In the genomic region with DNA sequence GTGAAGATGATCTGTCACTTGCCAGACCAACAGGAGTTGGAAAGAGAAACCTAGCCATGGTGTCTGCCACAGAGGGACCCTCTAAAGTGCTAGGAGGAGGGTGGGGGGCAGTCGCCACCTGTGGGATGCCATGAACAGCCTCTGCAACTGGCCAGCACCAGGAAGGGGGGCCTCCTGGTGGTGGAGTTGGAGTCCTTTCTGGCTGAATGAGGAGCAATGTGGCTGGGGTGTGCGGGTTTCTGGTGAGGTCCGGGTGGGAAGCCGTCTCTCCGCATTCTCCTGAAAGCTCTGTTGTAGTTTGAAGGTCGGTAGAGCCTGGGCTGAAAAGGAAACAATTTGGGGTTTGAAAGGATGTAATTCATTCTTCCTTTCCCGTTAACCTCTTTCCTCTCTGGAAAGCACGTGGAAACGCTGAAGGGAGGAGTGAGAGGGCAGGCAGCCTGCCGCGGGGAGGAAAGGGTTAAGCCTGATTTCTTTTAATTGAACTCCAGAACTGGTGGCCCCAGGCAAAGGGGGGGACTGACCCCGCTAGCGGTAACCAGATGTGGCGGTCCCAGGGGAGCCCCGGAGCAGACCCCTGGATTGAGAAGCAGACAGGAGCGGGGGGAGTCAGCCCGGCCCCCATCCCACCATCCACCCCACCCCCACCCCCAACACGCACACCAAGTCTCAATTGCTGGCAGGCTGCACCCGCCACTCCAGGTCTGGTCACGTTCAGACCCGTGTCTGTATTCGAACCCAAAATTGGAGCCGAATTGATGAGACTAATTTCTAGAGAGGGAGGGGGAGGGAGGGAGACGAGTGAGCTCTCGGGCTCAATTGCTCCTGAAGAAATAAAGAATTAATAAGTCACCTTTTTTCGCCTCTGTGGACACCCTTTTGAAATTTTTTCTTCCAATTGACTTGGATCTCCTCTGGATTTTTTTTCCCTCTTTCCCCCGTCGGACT, we compare ENCODE assay signal across 9 cellular contexts. TPM values are rescaled to one million over a fixed set of nuclear protein-coding genes. Genes with fewer than 3 reads are reported as not detected.
A peak's percentile ranks its signal among the peaks of the same experiment; 100 is the strongest.
DNase-seq lines count a peak whose midpoint lies in the region; ATAC-seq and TF ChIP-seq lines count a peak whose summit lies in the region.
"Had no signal": no experiment of that assay in that cellular context is flagged by ENCODE, and none has a peak within 500 bp of the region (broad histone marks: within the 10 kb centered on the region; RNA-seq: fewer than 3 reads in every experiment).

No MANE protein-coding gene starts in this region.

- POLR2A ChIA-PET in AG04449 (lab: Yijun Ruan, JAX) = no interaction called here

- H2BK5ac ChIP-seq in mesendoderm (ENCODE audit: low read length) = no peak overlapping the region

- ATAC-seq in GM23338 (peak; percentile 3), HG02981 (IDR thresholded peaks at IDR 0.05; ENCODE audit: unreplicated experiment) (no peak), GM18868 (IDR thresholded peaks at IDR 0.05; ENCODE audit: unreplicated experiment) (no peak)

- H3F3A ChIP-seq in GM23338 (replicated peaks; ENCODE audit: low read depth) = peaks cover 14% of the 10 kb centered on the region; the same call in 1 of the 2 replicates

- no peak for DNase-seq in AG04449 (ENCODE audit: low read depth, low spot score)
- DNase-seq in GM23338 (ENCODE audit: low spot score) = peak; percentile 74
- DNase-seq in cardiac fibroblast (ENCODE audit: low read depth in 2 of 2) = peak in 1 of 2 donors; percentile 28
- DNase-seq in mesendoderm = peak; percentile 82
- no peak for DNase-seq in NCI-H2029 (lab: John Stamatoyannopoulos, UW)
- DNase-seq in AG08396 (ENCODE audit: low spot score) = no peak

- H3K23ac ChIP-seq in mesendoderm (ENCODE audit: low read length) = no peak overlapping the region

- H2BK15ac ChIP-seq in mesendoderm (replicated peaks; ENCODE audit: low read depth) = no peak overlapping the region

- H3K27ac Mint-ChIP-seq in GM23338 = no peak overlapping the region

- no peak overlapping the region for H3K27ac ChIP-seq in GM23338 (ENCODE audit: low read depth)
- no peak overlapping the region for H3K27ac ChIP-seq in mesendoderm (ENCODE audit: low read depth, low read length)

- H3K4me1 ChIP-seq in GM23338 (ENCODE audit: insufficient read depth) (peaks cover 49% of the 10 kb centered on the region), mesendoderm (ENCODE audit: control insufficient read depth, low read depth, low read length) (peaks cover 10% of the 10 kb centered on the region)

- peaks cover 53% of the 10 kb centered on the region for H3K4me1 Mint-ChIP-seq in GM23338

- peaks cover 100% of the 10 kb centered on the region for H3K27me3 ChIP-seq in GM23338 (ENCODE audit: insufficient read depth)
- peaks cover 59% of the 10 kb centered on the region for H3K27me3 ChIP-seq in mesendoderm (ENCODE audit: insufficient read depth, low read length, poor library complexity)

- H3K4me2 ChIP-seq in GM23338 (peak overlapping the region; percentile 96), mesendoderm (ENCODE audit: low read length) (peak overlapping the region; percentile 86)

- H3K4me3 ChIP-seq in AG04449 (ENCODE audit: low read depth, low read length) (peak overlapping the region; percentile 76), GM23338 (peak overlapping the region; percentile 81), cardiac fibroblast (replicated peaks in 1 of 2; ENCODE audit: low read depth in 2 of 2, low read length in 2 of 2) (peak overlapping the region; percentile 84 to 85), mesendoderm (ENCODE audit: low read length) (no peak overlapping the region)

- H3K9me2 ChIP-seq in GM23338 (ENCODE audit: insufficient read depth) = no peaks in the 10 kb centered on the region

- TF ChIP-seq CTCF in AG04449 (IDR thresholded peaks at IDR 0.05; ENCODE audit: insufficient read depth, low read length, missing control alignments) (peak; percentile 45), GM23338 (conservative IDR thresholded peaks at IDR 0.05; ENCODE audit: low read depth in 2 of 2) (peak; percentile 57 to 58), cardiac fibroblast (IDR thresholded peaks at IDR 0.05; ENCODE audit: low read depth, low read length) (peak; percentile 33)

- no peak overlapping the region for H3K18ac ChIP-seq in mesendoderm (ENCODE audit: low read length)

- peaks cover 95% of the 10 kb centered on the region for H3K27me3 Mint-ChIP-seq in GM23338 (ENCODE audit: insufficient read depth, low read depth, poor library complexity)

- peak overlapping the region; percentile 98 for H2AFZ ChIP-seq in GM23338

- no peak overlapping the region for H3K56ac ChIP-seq in mesendoderm (ENCODE audit: low read length)

- H3K9me3 Mint-ChIP-seq in GM23338 = no peaks in the 10 kb centered on the region; the same call in 2 of the 3 replicates
- H3K9me3 Mint-ChIP-seq: activated naive CD4-positive, alpha-beta T cell treated with anti-CD3 and anti-CD28 coated beads, Interleukin-2, amount 50 U/mL, for 72 hours had no signal

- no peak overlapping the region for H4K5ac ChIP-seq in mesendoderm (ENCODE audit: low read length)

- H4K20me1 ChIP-seq in GM23338 (replicated peaks; ENCODE audit: insufficient read depth) = peaks cover 9% of the 10 kb centered on the region

- no peak overlapping the region for H4K8ac ChIP-seq in mesendoderm (ENCODE audit: low read depth, low read length)

- H3K4me3 Mint-ChIP-seq in GM23338 = peak overlapping the region; percentile 74

- no peak overlapping the region for H2AK5ac ChIP-seq in mesendoderm (ENCODE audit: low read length)

- no CpG with 5 or more reads among the region's 28 CpGs for WGBS in mesendoderm (ENCODE audit: extremely low coverage, insufficient coverage, low lambda C conversion rate)

- H3K79me2 ChIP-seq in GM23338 (replicated peaks; ENCODE audit: insufficient read depth) (no peaks in the 10 kb centered on the region), mesendoderm (ENCODE audit: control insufficient read depth, insufficient read depth, low read length) (no peaks in the 10 kb centered on the region)

- H3K9ac ChIP-seq in mesendoderm (ENCODE audit: low read length) = peak overlapping the region; percentile 51

- no peak overlapping the region for H3K4ac ChIP-seq in mesendoderm (ENCODE audit: low read depth, low read length)

- H3K36me3 Mint-ChIP-seq in GM23338 (ENCODE audit: low read depth) = no peaks in the 10 kb centered on the region

- no peaks in the 10 kb centered on the region for H3K79me1 ChIP-seq in mesendoderm (ENCODE audit: low read length)

- no peak overlapping the region for H2BK120ac ChIP-seq in mesendoderm (ENCODE audit: low read depth, low read length)

- no peaks in the 10 kb centered on the region for H3K36me3 ChIP-seq in GM23338 (ENCODE audit: insufficient read depth)
- H3K36me3 ChIP-seq in mesendoderm (ENCODE audit: control insufficient read depth, insufficient read depth, low read length) = no peaks in the 10 kb centered on the region

- CTCF ChIA-PET in AG04449 (lab: Yijun Ruan, JAX) = interaction anchor here (0.9 to 2.1 kb wide), 7 partner anchors 10 to 139 kb away, joined by 3 to 11 read pairs (median 3); no protein-coding TSS in a partner anchor

TF ChIP-seq in GM23338, 12 proteins besides CTCF, POLR2A, EP300 and RAD21:
- TF ChIP-seq EZH2 (IDR thresholded peaks at IDR 0.05; ENCODE audit: low read depth, unreplicated experiment) = peak; percentile 85
- no peak for TF ChIP-seq EZH2phosphoT487 (IDR thresholded peaks at IDR 0.05; ENCODE audit: unreplicated experiment)

RNA-seq across cellular contexts. Expression of a gene that starts 1.8 kb away (rescaled TPM):
- total RNA-seq in GM23338 (2014; rRNA removed; shearing (Covaris generic)) = 0.12 and 0.21 TPM in 2 replicates
- 0.16 and 0.31 TPM in 2 replicates for polyA plus RNA-seq in GM23338 (2016; fragmentation: Nextera tagmentation; extraction: Ambion mirVana)
- polyA plus RNA-seq in mesendoderm (2013, experiment 1 of 2) = 0.21 TPM
- polyA plus RNA-seq in mesendoderm (2013, experiment 2 of 2) = 0.25 TPM

Comparison
In these comparisons a context has a peak if more than half of its experiments do, and no peak if none do; other contexts are left out.
1. DNase-seq: peak in GM23338 (single experiment) and mesendoderm (single experiment); none in AG04449 (single experiment), NCI-H2029 (single experiment) and AG08396 (single experiment).
2. Peak in every context shown above with its lines, with median percentiles within 50 percentile points of each other: CTCF ChIP-seq.